ENCODE assay signal across 1 cellular context in genomic region chr2:61065706-61066688, GRCh38.
A peak's percentile ranks its signal among the peaks of the same experiment; 100 is the strongest.
TF ChIP-seq lines count a peak whose summit lies in the region.

SANBR (plus strand) TSS chr2:61065871; CDS start chr2:61070351, 4,480 bp downstream.

TF ChIP-seq in WTC11, 78 proteins besides CTCF, POLR2A, EP300 and RAD21 (continued from another document):
- TF ChIP-seq ZNF425 (CRISPR knock-in tag; conservative IDR thresholded peaks at IDR 0.05) = no peak
- no peak for TF ChIP-seq NR3C1 (CRISPR knock-in tag; conservative IDR thresholded peaks at IDR 0.05; ENCODE audit: low read depth)
- TF ChIP-seq ZNF281 (CRISPR knock-in tag; IDR thresholded peaks at IDR 0.05) = no peak
- no peak for TF ChIP-seq ZNF263 (CRISPR knock-in tag; IDR thresholded peaks at IDR 0.05; ENCODE audit: low read depth)
- no peak for TF ChIP-seq E2F1 (CRISPR knock-in tag; IDR thresholded peaks at IDR 0.05)
- no peak for TF ChIP-seq ZBTB21 (CRISPR knock-in tag; IDR thresholded peaks at IDR 0.05; ENCODE audit: borderline replicate concordance)
- no peak for TF ChIP-seq ZNF671 (CRISPR knock-in tag; IDR thresholded peaks at IDR 0.05)
- TF ChIP-seq AR (CRISPR knock-in tag; IDR thresholded peaks at IDR 0.05) = no peak
- no peak for TF ChIP-seq USF2 (CRISPR knock-in tag; IDR thresholded peaks at IDR 0.05)
- TF ChIP-seq ZNF532 (CRISPR knock-in tag; IDR thresholded peaks at IDR 0.05; ENCODE audit: borderline replicate concordance) = no peak
- no peak for TF ChIP-seq ERG (CRISPR knock-in tag; IDR thresholded peaks at IDR 0.05)
- no peak for TF ChIP-seq TP53 (CRISPR knock-in tag; IDR thresholded peaks at IDR 0.05)
- peak; percentile 65; the same call in 1 of the 2 replicates for TF ChIP-seq TEAD1 (CRISPR knock-in tag; IDR thresholded peaks at IDR 0.05)
- no peak for TF ChIP-seq ZNF512 (CRISPR knock-in tag; IDR thresholded peaks at IDR 0.05; ENCODE audit: borderline replicate concordance)
- 0 out of 2 replicates have a peak, but pooled peaks have one; percentile 26 for TF ChIP-seq ZNF232 (CRISPR knock-in tag; IDR thresholded peaks at IDR 0.05)
- TF ChIP-seq EMX1 (CRISPR knock-in tag; IDR thresholded peaks at IDR 0.05) = no peak
- no peak for TF ChIP-seq AFF4 (CRISPR knock-in tag; IDR thresholded peaks at IDR 0.05; ENCODE audit: borderline replicate concordance)
TF ChIP-seq in WTC11: peak in this region for 19.
